1 cellular context compared by ENCODE assay signal in genomic region chr9:128829477-128830251, GRCh38.
A peak's percentile ranks its signal among the peaks of the same experiment; 100 is the strongest.
TF ChIP-seq lines count a peak whose summit lies in the region.

Gene SPOUT1 (minus strand): TSS chr9:128829794. CDS start chr9:128829780, 14 bp downstream.

TF ChIP-seq in HepG2, 621 proteins besides CTCF, POLR2A, EP300 and RAD21 (continued from another document and continues in another):
- TF ChIP-seq ZNF318 (CRISPR knock-in tag; IDR thresholded peaks at IDR 0.05), result 0 out of 2 replicates have a peak, but pooled peaks have one; percentile 51
- 0 out of 2 replicates have a peak, but pooled peaks have one; percentile 46 for TF ChIP-seq DNMT3B (CRISPR knock-in tag; conservative IDR thresholded peaks at IDR 0.05)
- TF ChIP-seq SKI (IDR thresholded peaks at IDR 0.05; ENCODE audit: partially characterized antibody), result no peak
- peak; percentile 49; the same call in 1 of the 2 replicates for TF ChIP-seq RXRB (CRISPR knock-in tag; IDR thresholded peaks at IDR 0.05; ENCODE audit: borderline replicate concordance)
- TF ChIP-seq ZNF44 (CRISPR knock-in tag; IDR thresholded peaks at IDR 0.05), result no peak
- no peak for TF ChIP-seq HOXA7 (CRISPR knock-in tag; IDR thresholded peaks at IDR 0.05)
- 0 out of 2 replicates have a peak, but pooled peaks have one; percentile 40 for TF ChIP-seq FOXO4 (CRISPR knock-in tag; conservative IDR thresholded peaks at IDR 0.05)
- TF ChIP-seq AHR (CRISPR knock-in tag; IDR thresholded peaks at IDR 0.05), result 0 out of 2 replicates have a peak, but pooled peaks have one; percentile 21
- no peak for TF ChIP-seq ZNF564 (CRISPR knock-in tag; IDR thresholded peaks at IDR 0.05)
- no peak for TF ChIP-seq HMGA1 (CRISPR knock-in tag; conservative IDR thresholded peaks at IDR 0.05)
- no peak for TF ChIP-seq ZNF484 (CRISPR knock-in tag; IDR thresholded peaks at IDR 0.05; ENCODE audit: borderline replicate concordance, low read depth)
- TF ChIP-seq ADNP (CRISPR knock-in tag; IDR thresholded peaks at IDR 0.05), result no peak
- no peak for TF ChIP-seq RFX3 (CRISPR knock-in tag; IDR thresholded peaks at IDR 0.05)
- peak; percentile 79 for TF ChIP-seq NFYB (CRISPR knock-in tag; IDR thresholded peaks at IDR 0.05)
- TF ChIP-seq ZNF275 (CRISPR knock-in tag; IDR thresholded peaks at IDR 0.05; ENCODE audit: borderline replicate concordance), result peak; percentile 49; the same call in 1 of the 2 replicates
- TF ChIP-seq ZKSCAN8 (CRISPR knock-in tag; IDR thresholded peaks at IDR 0.05; ENCODE audit: borderline replicate concordance), result 0 out of 2 replicates have a peak, but pooled peaks have one; percentile 54
- peak; percentile 65; the same call in 1 of the 2 replicates for TF ChIP-seq ZNF704 (CRISPR knock-in tag; IDR thresholded peaks at IDR 0.05; ENCODE audit: borderline replicate concordance)
- no peak for TF ChIP-seq MLLT10 (CRISPR knock-in tag; IDR thresholded peaks at IDR 0.05)
- TF ChIP-seq CBX1 (IDR thresholded peaks at IDR 0.05; ENCODE audit: low read depth), result peak; percentile 74
- no peak for TF ChIP-seq ZNF598 (CRISPR knock-in tag; IDR thresholded peaks at IDR 0.05; ENCODE audit: borderline replicate concordance)
- no peak for TF ChIP-seq GTF2F1 (IDR thresholded peaks at IDR 0.05; ENCODE audit: low read length)
- TF ChIP-seq RXRA (CRISPR knock-in tag; IDR thresholded peaks at IDR 0.05), result peak; percentile 41; the same call in 1 of the 2 replicates
- TF ChIP-seq ZFP36L1 (CRISPR knock-in tag; IDR thresholded peaks at IDR 0.05), result no peak
- no peak for TF ChIP-seq MTF2 (CRISPR knock-in tag; IDR thresholded peaks at IDR 0.05; ENCODE audit: borderline replicate concordance)
- peak; percentile 4; the same call in 1 of the 2 replicates for TF ChIP-seq STAG1 (CRISPR knock-in tag; IDR thresholded peaks at IDR 0.05)
- TF ChIP-seq FOXA3 (CRISPR knock-in tag; IDR thresholded peaks at IDR 0.05), result peak; percentile 57
- TF ChIP-seq PBX3 (CRISPR knock-in tag; IDR thresholded peaks at IDR 0.05; ENCODE audit: borderline replicate concordance), result 0 out of 2 replicates have a peak, but pooled peaks have one; percentile 44
- peak; percentile 66 for TF ChIP-seq AGO1 (IDR thresholded peaks at IDR 0.05; ENCODE audit: low read depth, low read length, poor library complexity, severe bottlenecking)
- TF ChIP-seq CREB3 (CRISPR knock-in tag; IDR thresholded peaks at IDR 0.05), result no peak
- TF ChIP-seq ZNF430 (CRISPR knock-in tag; IDR thresholded peaks at IDR 0.05), result 0 out of 2 replicates have a peak, but pooled peaks have one; percentile 31
- TF ChIP-seq ATF7 (IDR thresholded peaks at IDR 0.05), result no peak
- TF ChIP-seq ATF7 (CRISPR knock-in tag; IDR thresholded peaks at IDR 0.05), result no peak
- TF ChIP-seq ARNTL (CRISPR knock-in tag; IDR thresholded peaks at IDR 0.05), result peak; percentile 90
- peak; percentile 81; the same call in 1 of the 2 replicates for TF ChIP-seq ZSCAN20 (CRISPR knock-in tag; IDR thresholded peaks at IDR 0.05; ENCODE audit: borderline replicate concordance)
- TF ChIP-seq MEIS2 (CRISPR knock-in tag; IDR thresholded peaks at IDR 0.05), result peak; percentile 76; the same call in 1 of the 2 replicates
- no peak for TF ChIP-seq DDIT3 (CRISPR knock-in tag; IDR thresholded peaks at IDR 0.05)
- TF ChIP-seq ZNF333 (CRISPR knock-in tag; IDR thresholded peaks at IDR 0.05; ENCODE audit: borderline replicate concordance), result peak; percentile 83; the same call in 1 of the 2 replicates
- TF ChIP-seq SMC3 (IDR thresholded peaks at IDR 0.05; ENCODE audit: low read length), result no peak
- no peak for TF ChIP-seq MTA3 (CRISPR knock-in tag; IDR thresholded peaks at IDR 0.05)
- TF ChIP-seq ZNF672 (CRISPR knock-in tag; IDR thresholded peaks at IDR 0.05), result no peak
- 0 out of 2 replicates have a peak, but pooled peaks have one; percentile 30 for TF ChIP-seq ZNF772 (CRISPR knock-in tag; IDR thresholded peaks at IDR 0.05)
- TF ChIP-seq ZNF460 (CRISPR knock-in tag; IDR thresholded peaks at IDR 0.05; ENCODE audit: borderline replicate concordance), result 0 out of 2 replicates have a peak, but pooled peaks have one; percentile 46
- TF ChIP-seq ZNF362 (CRISPR knock-in tag; IDR thresholded peaks at IDR 0.05; ENCODE audit: borderline replicate concordance), result no peak
- no peak for TF ChIP-seq JARID2 (CRISPR knock-in tag; IDR thresholded peaks at IDR 0.05; ENCODE audit: insufficient replicate concordance)
- TF ChIP-seq ZNF143 (CRISPR knock-in tag; IDR thresholded peaks at IDR 0.05), result no peak; the same call in 1 of the 2 replicates
- peak; percentile 62; the same call in 1 of the 2 replicates for TF ChIP-seq SIN3A (IDR thresholded peaks at IDR 0.05; ENCODE audit: borderline replicate concordance, low read depth, low read length)
- 0 out of 2 replicates have a peak, but pooled peaks have one; percentile 51 for TF ChIP-seq PAX8 (CRISPR knock-in tag; IDR thresholded peaks at IDR 0.05; ENCODE audit: borderline replicate concordance)
- 0 out of 2 replicates have a peak, but pooled peaks have one; percentile 33 for TF ChIP-seq NCOA1 (CRISPR knock-in tag; IDR thresholded peaks at IDR 0.05)
